Comparison of ENCODE assay signal across 8 cellular contexts in genomic region chrX:40083120-40083978, GRCh38. TPM values are rescaled to one million over a fixed set of nuclear protein-coding genes. Genes with fewer than 3 reads are reported as not detected.
DNase-seq lines count a peak whose midpoint lies in the region; ATAC-seq and TF ChIP-seq lines count a peak whose summit lies in the region.

No MANE protein-coding gene starts in this region.

- no peak overlapping the region for H3K9ac ChIP-seq in parathyroid adenoma

- no peaks in the 10 kb centered on the region for H3K36me3 Mint-ChIP-seq in T-cell

- peak overlapping the region; percentile 11 to 42 for H3K4me3 ChIP-seq in foreskin fibroblast (ENCODE audit: low read depth in 1 of 2, low read length in 2 of 2)
- H3K4me3 ChIP-seq in parathyroid adenoma (ENCODE audit: low read depth, low read length): peak overlapping the region; percentile 40

- peak; percentile 32 to 45 (median 40) for ATAC-seq in T-cell (replicated peaks in 1 of 4)
- no peak for ATAC-seq in HG03280 (IDR thresholded peaks at IDR 0.05; ENCODE audit: unreplicated experiment)
- ATAC-seq in HG03469 (IDR thresholded peaks at IDR 0.05; ENCODE audit: unreplicated experiment): no peak
- ATAC-seq in GM19328 (IDR thresholded peaks at IDR 0.05; ENCODE audit: unreplicated experiment): no peak

- peaks cover 54 to 69% (median 67%) of the 10 kb centered on the region in 3 donors for H3K4me1 Mint-ChIP-seq in T-cell

- H3K27ac ChIP-seq in parathyroid adenoma: no peak overlapping the region

- no peaks in the 10 kb centered on the region for H3K9me3 ChIP-seq in parathyroid adenoma (ENCODE audit: control insufficient read depth, low read length)

- H3K27ac Mint-ChIP-seq in T-cell: no peak overlapping the region

- POLR2A ChIA-PET in GM10248 (lab: Yijun Ruan, JAX): no interaction called here
- POLR2A ChIA-PET in T-cell (lab: Charles Lee): interaction anchor here in 1 of 2 donors (0.6 kb wide), 2 partner anchors 8 to 222 kb away, joined by 3 read pairs; no protein-coding TSS in a partner anchor

- CTCF ChIA-PET in GM10248 (lab: Yijun Ruan, JAX): no interaction called here
- CTCF ChIA-PET in T-cell (lab: Charles Lee): interaction anchor here in 1 of 2 donors (0.8 kb wide), 1 partner anchor 14 kb away, joined by 3 read pairs; the partner anchor contains the start of gene BCOR

- TF ChIP-seq CTCF in GM10248 (IDR thresholded peaks at IDR 0.05; ENCODE audit: control extremely low read depth, extremely low read depth, low read depth, missing control alignments) (no peak), foreskin fibroblast (IDR thresholded peaks at IDR 0.05; ENCODE audit: low read depth, low read length) (no peak), parathyroid adenoma (IDR thresholded peaks at IDR 0.05) (no peak)

- peak overlapping the region; percentile 81 for H3K4me2 ChIP-seq in parathyroid adenoma (ENCODE audit: low read length)

- H3K4me3 Mint-ChIP-seq in T-cell: peak overlapping the region; percentile 68 to 84 (median 78)

- H3K27me3 ChIP-seq in parathyroid adenoma (ENCODE audit: control insufficient read depth, insufficient read depth, low read length): no peaks in the 10 kb centered on the region

- peaks cover 4% of the 10 kb centered on the region for H3K4me1 ChIP-seq in parathyroid adenoma

- no peaks in the 10 kb centered on the region for H3K36me3 ChIP-seq in parathyroid adenoma (ENCODE audit: control insufficient read depth, insufficient read depth, low read length)

- no peak overlapping the region for H2AFZ ChIP-seq in parathyroid adenoma

- peaks cover 18% of the 10 kb centered on the region for H3K79me2 ChIP-seq in parathyroid adenoma

- peaks cover 0 to 28% of the 10 kb centered on the region in 2 donors for H3K27me3 Mint-ChIP-seq in T-cell

- H3K9me3 Mint-ChIP-seq in T-cell: no peaks in the 10 kb centered on the region

- DNase-seq in GM10248 (ENCODE audit: extremely low spot score) (peak; percentile 38), T-cell (peak in 1 of 34 experiments; percentile 25), foreskin fibroblast (peak in 1 of 2 donors; percentile 51), glomerular visceral epithelial cell (ENCODE audit: extremely low spot score) (no peak)

RNA-seq across cellular contexts. Expression of gene BCOR, which starts 14.4 kb away (rescaled TPM):
- total RNA-seq in T-cell: 10 to 100 TPM; 24.4 to 49.2 (median 42.2) TPM

Comparison
In these comparisons a context has a peak if more than half of its experiments do, and no peak if none do; other contexts are left out.
1. ATAC-seq: peak in T-cell (4 of 4); none in HG03280 (single experiment), HG03469 (single experiment) and GM19328 (single experiment).